Comparison of ENCODE assay signal across 8 cellular contexts in genomic region chr2:216108967-216109921, GRCh38. TPM values are rescaled to one million over a fixed set of nuclear protein-coding genes. Genes with fewer than 3 reads are reported as not detected.
A peak's percentile ranks its signal among the peaks of the same experiment; 100 is the strongest.
DNase-seq lines count a peak whose midpoint lies in the region; ATAC-seq and TF ChIP-seq lines count a peak whose summit lies in the region.

XRCC5 (plus strand) TSS chr2:216109348; CDS start chr2:216109437, 89 bp downstream.

- peak within 1 kb of the TSS; percentile 99 for H3K4me3 ChIP-seq in NB4 (ENCODE audit: low read depth, low read length)
- peak within 1 kb of the TSS; percentile 93 for H3K4me3 ChIP-seq in neural progenitor cell
- peak within 1 kb of the TSS; percentile 80 to 99 for H3K4me3 ChIP-seq in stomach smooth muscle (ENCODE audit: low read length in 2 of 2)

- H3K27me3 ChIP-seq in foreskin keratinocyte (no peaks in the 10 kb centered on the region), neural progenitor cell (no peaks in the 10 kb centered on the region), stomach smooth muscle (ENCODE audit: control insufficient read depth in 1 of 2, insufficient read depth in 2 of 2, low read length in 2 of 2) (no peaks in the 10 kb centered on the region)

- H3K27me3 Mint-ChIP-seq in HFFc6 (ENCODE audit: insufficient read depth) (peaks cover 7% of the 10 kb centered on the region), neural progenitor cell (ENCODE audit: insufficient read depth, low read depth) (peaks cover 5% of the 10 kb centered on the region)

- H3K9me3 Mint-ChIP-seq in HFFc6 (no peaks in the 10 kb centered on the region), neural progenitor cell (no peaks in the 10 kb centered on the region)

- H3K27ac Mint-ChIP-seq in HFFc6 (peak within 1 kb of the TSS; percentile 99), neural progenitor cell (peak within 1 kb of the TSS; percentile 98)

- H3K9me3 ChIP-seq in neural progenitor cell (ENCODE audit: low read depth) (no peaks in the 10 kb centered on the region), stomach smooth muscle (ENCODE audit: control insufficient read depth in 2 of 2, low read length in 2 of 2) (no peaks in the 10 kb centered on the region)

- peak; percentile 83 for ATAC-seq in foreskin keratinocyte

- H4K20me1 ChIP-seq in neural progenitor cell (ENCODE audit: low read depth) = peaks cover 40% of the 10 kb centered on the region

- TF ChIP-seq CTCF in HFFc6 (IDR thresholded peaks at IDR 0.05) (no peak), NB4 (IDR thresholded peaks at IDR 0.05; ENCODE audit: low read depth, low read length) (no peak), foreskin keratinocyte (conservative IDR thresholded peaks at IDR 0.05) (no peak), neural progenitor cell (IDR thresholded peaks at IDR 0.05) (no peak)

- H3K9ac ChIP-seq in neural progenitor cell = peak within 1 kb of the TSS; percentile 91
- peak within 1 kb of the TSS; percentile 93 to 99 for H3K9ac ChIP-seq in stomach smooth muscle (ENCODE audit: low read length in 2 of 2)

- peak within 1 kb of the TSS; percentile 83 for H3K27ac ChIP-seq in foreskin keratinocyte
- peak within 1 kb of the TSS; percentile 88 for H3K27ac ChIP-seq in neural progenitor cell
- peak within 1 kb of the TSS; percentile 88 for H3K27ac ChIP-seq in stomach smooth muscle (ENCODE audit: low read length)

- peak within 1 kb of the TSS; percentile 92 for H3K4me2 ChIP-seq in neural progenitor cell

- peaks cover 59% of the 10 kb centered on the region for H3F3A ChIP-seq in neural progenitor cell (ENCODE audit: low read depth)

- H3K4me1 ChIP-seq in foreskin keratinocyte = peaks cover 8% of the 10 kb centered on the region
- peaks cover 52% of the 10 kb centered on the region for H3K4me1 ChIP-seq in neural progenitor cell
- H3K4me1 ChIP-seq in stomach smooth muscle (ENCODE audit: control insufficient read depth, insufficient read depth, low read length) = peaks cover 7% of the 10 kb centered on the region

- H3K4me3 Mint-ChIP-seq in HFFc6 (peak within 1 kb of the TSS; percentile 98), neural progenitor cell (peak within 1 kb of the TSS; percentile 99)

- peaks cover 48% of the 10 kb centered on the region for H3K79me2 ChIP-seq in neural progenitor cell (ENCODE audit: low read depth)

- H3K4me1 Mint-ChIP-seq in HFFc6 (ENCODE audit: low read depth) = peaks cover 54% of the 10 kb centered on the region
- peaks cover 50% of the 10 kb centered on the region for H3K4me1 Mint-ChIP-seq in neural progenitor cell

- peaks cover 24% of the 10 kb centered on the region for H3K36me3 ChIP-seq in neural progenitor cell
- peaks cover 19 to 23% of the 10 kb centered on the region in 2 donors for H3K36me3 ChIP-seq in stomach smooth muscle (ENCODE audit: control insufficient read depth in 2 of 2, insufficient read depth in 2 of 2, low read length in 2 of 2)

- H2AFZ ChIP-seq in neural progenitor cell (replicated peaks) = peak within 1 kb of the TSS; percentile 69

- peak; percentile 60 for TF ChIP-seq POLR2A in NB4 (IDR thresholded peaks at IDR 0.05; ENCODE audit: extremely low read depth, insufficient read length)

- DNase-seq in GF-D8 (lab: John Stamatoyannopoulos, UW) (peak; percentile 93), HFFc6 (peak; percentile 95), NB4 (ENCODE audit: low read depth) (peak; percentile 98), SK-N-DZ (ENCODE audit: low spot score) (peak; percentile 97), foreskin keratinocyte (peak; percentile 76 to 90), neural progenitor cell (ENCODE audit: low spot score) (peak; percentile 98)
- peak; percentile 98 for DNase-seq in activated naive CD4-positive, alpha-beta T cell treated with Interleukin-2 at 50 U/mL for 16 hours

- H3K36me3 Mint-ChIP-seq in HFFc6 (ENCODE audit: low read depth) (peaks cover 48% of the 10 kb centered on the region), neural progenitor cell (peaks cover 16% of the 10 kb centered on the region)

RNA-seq across cellular contexts. Expression of gene XRCC5, which starts in this region (rescaled TPM):
- 100 to 1,000 TPM; 291 to 372 (median 352) TPM for total RNA-seq in HFFc6 (2021; fragmentation: NEBNext Ultra II Directional; extraction: Animal tissue kit (Norgen Biotek cat#: 25700))
- polyA plus RNA-seq in SK-N-DZ (2014; cell fraction: cytosol; rRNA removed) = 469 and 473 TPM in 2 replicates
- polyA plus RNA-seq in SK-N-DZ (2014; cell fraction: nucleus; rRNA removed) = 187 and 227 TPM in 2 replicates
- total RNA-seq in foreskin keratinocyte (290 and 298 TPM in 2 replicates), neural progenitor cell (ENCODE audit: low replicate concordance) (585 and 807 TPM in 2 replicates)
- 161 and 180 TPM in 2 replicates for polyA plus RNA-seq in foreskin keratinocyte

Comparison
In these comparisons a context has a peak if more than half of its experiments do, and no peak if none do; other contexts are left out.
1. Peak in every context shown above with its lines: DNase-seq, ATAC-seq, H3K4me3 ChIP-seq and H3K27ac ChIP-seq.